Comparison of ENCODE assay signal across 17 cellular contexts in the genomic region with DNA sequence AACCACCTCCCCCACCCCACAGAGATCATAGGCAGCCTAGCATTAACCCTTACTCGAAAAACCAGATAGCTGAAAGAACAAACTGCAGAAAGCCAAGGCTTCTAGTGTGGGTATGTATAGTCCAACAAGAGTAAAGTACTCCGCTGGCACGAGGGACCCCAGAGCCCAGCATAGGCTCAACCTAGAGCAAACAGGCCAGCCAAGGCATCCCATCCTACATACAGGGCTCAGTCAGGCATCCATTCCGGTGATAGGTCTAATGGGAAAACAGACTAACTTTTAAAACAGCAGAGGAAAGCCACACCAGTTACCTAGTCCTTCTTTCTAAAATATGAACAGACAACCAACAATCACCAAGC. TPM values are rescaled to one million over a fixed set of nuclear protein-coding genes. Genes with fewer than 3 reads are reported as not detected.
DNase-seq lines count a peak whose midpoint lies in the region; ATAC-seq and TF ChIP-seq lines count a peak whose summit lies in the region.
"Had no signal": no experiment of that assay in that cellular context is flagged by ENCODE, and none has a peak within 500 bp of the region (broad histone marks: within the 10 kb centered on the region; RNA-seq: fewer than 3 reads in every experiment).

No MANE protein-coding gene starts in this region.

- H3K27me3 Mint-ChIP-seq in T-helper 17 cell, result no peaks in the 10 kb centered on the region
- no peaks in the 10 kb centered on the region for H3K27me3 Mint-ChIP-seq in CD4-positive, alpha-beta memory T cell

- intact Hi-C loops in thyroid gland (cut with DNase I), result no loop called here
- intact Hi-C loops in CD4-positive, alpha-beta memory T cell (cut with micrococcal nuclease), result loop anchor here (5.0 kb wide), 1 partner anchor 36 kb away; no protein-coding TSS in a partner anchor

- H3K4me3 Mint-ChIP-seq in T-helper 17 cell, result no peak overlapping the region
- H3K4me3 Mint-ChIP-seq in CD4-positive, alpha-beta memory T cell, result peak overlapping the region in 2 of 8 donors; percentile 6 to 30
- H3K4me3 Mint-ChIP-seq: activated T-helper 1 cell treated with anti-CD3 and anti-CD28 coated beads, Interleukin-12 subunit alpha, Interleukin-12 subunit beta, Interleukin-2, Interleukin-4 antibody, amounts not matched to agents 30 ng/mL and 10 ng/mL and 1 ng/mL, durations not matched to agents 14 hours and 24 hours and 36 hours; endodermal cell had no signal

- H3K9me3 Mint-ChIP-seq in CD4-positive, alpha-beta memory T cell, result no peaks in the 10 kb centered on the region
- H3K9me3 Mint-ChIP-seq: activated T-helper 1 cell treated with anti-CD3 and anti-CD28 coated beads, Interleukin-12 subunit alpha, Interleukin-12 subunit beta, Interleukin-2, Interleukin-4 antibody, amounts not matched to agents 30 ng/mL and 10 ng/mL and 1 ng/mL, durations not matched to agents 14 hours and 24 hours and 36 hours; endodermal cell had no signal

- peaks cover 34% of the 10 kb centered on the region for H3K4me1 Mint-ChIP-seq in T-helper 17 cell
- peaks cover 42 to 59% (median 50%) of the 10 kb centered on the region in 4 donors for H3K4me1 Mint-ChIP-seq in CD4-positive, alpha-beta memory T cell
- H3K4me1 Mint-ChIP-seq: endodermal cell had no signal

- H3K36me3 ChIP-seq in muscle layer of colon (ENCODE audit: insufficient read depth, low read length) (no peaks in the 10 kb centered on the region), thyroid gland (no peaks in the 10 kb centered on the region)
- peaks cover 5% of the 10 kb centered on the region for H3K36me3 ChIP-seq in CD4-positive, alpha-beta memory T cell (ENCODE audit: insufficient read depth, low read length)
- H3K36me3 ChIP-seq: cardiac muscle cell had no signal

- H3K36me3 Mint-ChIP-seq in T-helper 17 cell (ENCODE audit: low read depth), result peaks cover 2% of the 10 kb centered on the region
- peaks cover 2 to 7% of the 10 kb centered on the region in 2 donors for H3K36me3 Mint-ChIP-seq in CD4-positive, alpha-beta memory T cell

- no peak overlapping the region for H3K9ac ChIP-seq in muscle layer of colon (ENCODE audit: low read length)

- DNase-seq in T-helper 17 cell, result no peak
- DNase-seq in thyroid gland, result no peak
- no peak for DNase-seq in CD4-positive, alpha-beta memory T cell
- DNase-seq: Caco-2; endodermal cell; KBM-7; NCI-H1048; NCI-H2081 treated with DMSO at 0.1 percent for 48 hours; SHP77 treated with DMSO at 0.1 percent for 48 hours; stimulated activated naive CD8-positive, alpha-beta T cell treated with anti-CD3 and anti-CD28 coated beads, Interleukin-15, Interleukin-2, amounts not matched to agents 100 U/mL and 50 U/mL, for 24 hours; T-helper 2 cell had no signal

- POLR2A ChIA-PET in CD4-positive, alpha-beta memory T cell (lab: Charles Lee; ENCODE audit: partially characterized antibody), result interaction anchor here (4.3 kb wide), 1 partner anchor 17 kb away, joined by 21 read pairs; the partner anchor contains the start of gene DIPK1A

- H3K27ac ChIP-seq in cingulate gyrus (ENCODE audit: low read depth, low read length) (peak overlapping the region; percentile 79), muscle layer of colon (ENCODE audit: low read depth, low read length) (peak overlapping the region; percentile 30), thyroid gland (peak overlapping the region; percentile 20 to 58 (median 53))
- H3K27ac ChIP-seq in CD4-positive, alpha-beta memory T cell (ENCODE audit: low read depth, low read length), result no peak overlapping the region
- H3K27ac ChIP-seq: cardiac muscle cell had no signal

- H3K9me3 ChIP-seq in T-helper 17 cell (ENCODE audit: control insufficient read depth, low read length, poor library complexity, severe bottlenecking) (no peaks in the 10 kb centered on the region), muscle layer of colon (ENCODE audit: low read length) (no peaks in the 10 kb centered on the region), thyroid gland (no peaks in the 10 kb centered on the region)
- no peaks in the 10 kb centered on the region for H3K9me3 ChIP-seq in CD4-positive, alpha-beta memory T cell (ENCODE audit: control insufficient read depth in 1 of 2, low read length in 2 of 2)
- H3K9me3 ChIP-seq: Caco-2 had no signal

- whole genome bisulfite sequencing in thyroid gland, 2 donors, result 52 to 64% methylated on average over 4 of the region's 4 CpGs

- H3K4me3 ChIP-seq in muscle layer of colon (ENCODE audit: low read depth in 1 of 2, low read length in 2 of 2), result no peak overlapping the region
- no peak overlapping the region for H3K4me3 ChIP-seq in thyroid gland (replicated peaks in 1 of 3)
- no peak overlapping the region for H3K4me3 ChIP-seq in CD4-positive, alpha-beta memory T cell (ENCODE audit: low read length in 2 of 2)
- H3K4me3 ChIP-seq: cardiac muscle cell had no signal

- H3K4me1 ChIP-seq in muscle layer of colon (ENCODE audit: insufficient read depth, low read length), result peaks cover 33% of the 10 kb centered on the region
- H3K4me1 ChIP-seq in thyroid gland, result peaks cover 17 to 20% of the 10 kb centered on the region in 2 donors
- peaks cover 44% of the 10 kb centered on the region for H3K4me1 ChIP-seq in CD4-positive, alpha-beta memory T cell (ENCODE audit: insufficient read depth, low read length)
- H3K4me1 ChIP-seq: Caco-2 had no signal

- H3K27ac Mint-ChIP-seq in T-helper 17 cell, result peak overlapping the region; percentile 70
- H3K27ac Mint-ChIP-seq in CD4-positive, alpha-beta memory T cell, result peak overlapping the region in 3 of 7 donors; percentile 10 to 69 (median 35)
- H3K27ac Mint-ChIP-seq: activated T-helper 1 cell treated with anti-CD3 and anti-CD28 coated beads, Interleukin-12 subunit alpha, Interleukin-12 subunit beta, Interleukin-2, Interleukin-4 antibody, amounts not matched to agents 30 ng/mL and 10 ng/mL and 1 ng/mL, durations not matched to agents 14 hours and 24 hours and 36 hours; endodermal cell had no signal

- ATAC-seq in T-helper 17 cell (no peak), GM21367 (IDR thresholded peaks at IDR 0.05; ENCODE audit: unreplicated experiment) (no peak), GM18858 (IDR thresholded peaks at IDR 0.05; ENCODE audit: unreplicated experiment) (no peak)
- ATAC-seq: stimulated activated naive CD8-positive, alpha-beta T cell treated with anti-CD3 and anti-CD28 coated beads, Interleukin-15, Interleukin-2, amounts not matched to agents 100 U/mL and 50 U/mL, for 24 hours had no signal

- TF ChIP-seq CTCF in thyroid gland (IDR thresholded peaks at IDR 0.05), result no peak

- H3K27me3 ChIP-seq in muscle layer of colon (ENCODE audit: control insufficient read depth in 1 of 2, insufficient read depth in 2 of 2, low read length in 2 of 2) (no peaks in the 10 kb centered on the region), thyroid gland (no peaks in the 10 kb centered on the region)
- no peaks in the 10 kb centered on the region for H3K27me3 ChIP-seq in CD4-positive, alpha-beta memory T cell (ENCODE audit: insufficient read depth, low read length)
- H3K27me3 ChIP-seq: cardiac muscle cell had no signal

- TF ChIP-seq POLR2A in thyroid gland (IDR thresholded peaks at IDR 0.05), result no peak

- CTCF ChIA-PET in CD4-positive, alpha-beta memory T cell (lab: Charles Lee; ENCODE audit: partially characterized antibody), result interaction anchor here (0.8 to 4.2 kb wide), 8 partner anchors 10 to 195 kb away, joined by 3 to 20 read pairs (median 4); no protein-coding TSS in a partner anchor

RNA-seq across cellular contexts. Expression of gene DIPK1A, which starts 17.8 kb away (rescaled TPM):
- 1 to 10 TPM; 7.9 to 8.7 TPM for total RNA-seq in T-helper 17 cell
- total RNA-seq in thyroid gland, result 10 to 100 TPM; 11.7 to 17.5 (median 15.1) TPM
- total RNA-seq in CD4-positive, alpha-beta memory T cell, result 10 to 100 TPM; 14.5 to 15.8 TPM
- polyA plus RNA-seq in CD4-positive, alpha-beta memory T cell, result 10 to 100 TPM; 24.0 to 29.1 TPM
